ENCODE assay signal across 8 cellular contexts in genomic region chr19:7516878-7517277, GRCh38.
DNase-seq lines count a peak whose midpoint lies in the region; ATAC-seq and TF ChIP-seq lines count a peak whose summit lies in the region.

No MANE protein-coding gene starts in this region.

- no peaks in the 10 kb centered on the region for H3K27me3 ChIP-seq in NT2/D1 (ENCODE audit: insufficient read depth, insufficient read length)

- peak overlapping the region in 1 of 2 donors; percentile 69 for H3K27ac Mint-ChIP-seq in effector memory CD8-positive, alpha-beta T cell
- H3K27ac Mint-ChIP-seq in nephron progenitor cell, result peak overlapping the region; percentile 61

- H3K9me3 ChIP-seq in NT2/D1 (ENCODE audit: insufficient read depth, low read length), result no peaks in the 10 kb centered on the region

- H3K4me3 ChIP-seq in AG10803 (ENCODE audit: low read length) (peak overlapping the region; percentile 68), NT2/D1 (ENCODE audit: insufficient read length, low read depth) (peak overlapping the region; percentile 81)

- H3K4me3 Mint-ChIP-seq in effector memory CD8-positive, alpha-beta T cell, result peak overlapping the region; percentile 65 to 67
- H3K4me3 Mint-ChIP-seq in nephron progenitor cell, result peak overlapping the region; percentile 92

- H3K36me3 ChIP-seq in NT2/D1 (ENCODE audit: insufficient read depth, insufficient read length, low read length), result peaks cover 18% of the 10 kb centered on the region

- TF ChIP-seq CTCF in AG10803 (conservative IDR thresholded peaks at IDR 0.05; ENCODE audit: low read length), result no peak
- TF ChIP-seq CTCF in nephron progenitor cell (IDR thresholded peaks at IDR 0.05), result no peak

- H3K36me3 Mint-ChIP-seq in effector memory CD8-positive, alpha-beta T cell (ENCODE audit: insufficient read depth), result peaks cover under 1% of the 10 kb centered on the region
- H3K36me3 Mint-ChIP-seq in nephron progenitor cell (ENCODE audit: low read depth), result peaks cover 19% of the 10 kb centered on the region

- no peaks in the 10 kb centered on the region for H3K9me3 Mint-ChIP-seq in effector memory CD8-positive, alpha-beta T cell
- no peaks in the 10 kb centered on the region for H3K9me3 Mint-ChIP-seq in nephron progenitor cell

- peaks cover 9% of the 10 kb centered on the region for H3K4me1 ChIP-seq in NT2/D1 (ENCODE audit: insufficient read depth, insufficient read length)

- peak overlapping the region; percentile 87 for H3K9ac ChIP-seq in NT2/D1 (ENCODE audit: insufficient read length, low read depth)

- H3K4me1 Mint-ChIP-seq in effector memory CD8-positive, alpha-beta T cell (ENCODE audit: low read depth in 2 of 2), result peaks cover 15 to 20% of the 10 kb centered on the region in 2 donors
- peaks cover 34% of the 10 kb centered on the region for H3K4me1 Mint-ChIP-seq in nephron progenitor cell

- H3K27me3 Mint-ChIP-seq in effector memory CD8-positive, alpha-beta T cell, result peaks cover 26 to 41% of the 10 kb centered on the region in 2 donors
- H3K27me3 Mint-ChIP-seq in nephron progenitor cell (ENCODE audit: low read depth, poor library complexity), result peaks cover 12% of the 10 kb centered on the region

- ATAC-seq in effector memory CD8-positive, alpha-beta T cell (replicated peaks), result no peak

- DNase-seq in AG10803 (ENCODE audit: low read depth), result no peak
- no peak for DNase-seq in NT2/D1 (ENCODE audit: low read depth, low spot score)
- DNase-seq in effector memory CD8-positive, alpha-beta T cell, result no peak
- DNase-seq in nephron progenitor cell, result no peak
- no peak for DNase-seq in medulla oblongata (ENCODE audit: extremely low spot score)
- DNase-seq in GDM1 (lab: John Stamatoyannopoulos, UW), result no peak
- no peak for DNase-seq in glomerular visceral epithelial cell (ENCODE audit: extremely low spot score)
- DNase-seq in activated CD4-positive, CD25-positive, alpha-beta regulatory T cell treated with anti-CD3 and anti-CD28 coated beads, Interleukin-2, amount 50 U/mL, for 72 hours, result no peak
